In genomic region chr1:203364013-203364730, GRCh38 we compare ENCODE assay signal across 20 cellular contexts. TPM values are rescaled to one million over a fixed set of nuclear protein-coding genes. Genes with fewer than 3 reads are reported as not detected.
DNase-seq lines count a peak whose midpoint lies in the region; TF ChIP-seq lines count a peak whose summit lies in the region.
"Had no signal": no experiment of that assay in that cellular context is flagged by ENCODE, and none has a peak within 500 bp of the region (broad histone marks: within the 10 kb centered on the region; RNA-seq: fewer than 3 reads in every experiment).

No MANE protein-coding gene starts in this region.

- H2AK5ac ChIP-seq in mesenchymal stem cell (ENCODE audit: low read length, severe bottlenecking), result no peak overlapping the region

- H3K4me1 ChIP-seq in cardiac muscle cell (ENCODE audit: low read depth) (peaks cover 14% of the 10 kb centered on the region), mesenchymal stem cell (ENCODE audit: control insufficient read depth, insufficient read depth, low read depth, low read length) (no peaks in the 10 kb centered on the region), stomach (peaks cover 0 to 25% (median 5%) of the 10 kb centered on the region in 4 donors)

- H3K4me2 ChIP-seq in mesenchymal stem cell (ENCODE audit: low read length, poor library complexity, severe bottlenecking), result no peak overlapping the region
- H3K4me2 ChIP-seq: KMS-11 had no signal

- H3K4ac ChIP-seq in mesenchymal stem cell (ENCODE audit: low read depth in 1 of 2, low read length in 2 of 2), result no peak overlapping the region

- DNase-seq in WERI-Rb-1, result peak; percentile 91
- peak; percentile 73 to 79 for DNase-seq in cardiac muscle cell (ENCODE audit: low read depth in 1 of 2, low spot score in 1 of 2)
- peak; percentile 68 for DNase-seq in mesenchymal stem cell
- DNase-seq in stomach, result peak; percentile 46
- no peak for DNase-seq in NCI-H748 (lab: John Stamatoyannopoulos, UW; ENCODE audit: unreplicated experiment)
- no peak for DNase-seq in NK-92 treated with Interleukin-12 subunit alpha and Interleukin-12 subunit beta, amount 100 ng/mL, for 24 hours (lab: John Stamatoyannopoulos, UW)
- no peak for DNase-seq in CD1c-positive myeloid dendritic cell (ENCODE audit: extremely low spot score)
- DNase-seq: activated CD8-positive, alpha-beta memory T cell treated with anti-CD3 and anti-CD28 coated beads for 24 hours; dorsolateral prefrontal cortex; H9; NCI-H1092 treated with DMSO at 0.1 percent for 48 hours; NCI-H524; sigmoid colon; stimulated activated CD4-positive, alpha-beta T cell treated with anti-CD3 and anti-CD28 coated beads, Interleukin-1b, Interleukin-23, amount 100 ng/mL, for 48 hours; stimulated activated naive CD8-positive, alpha-beta T cell treated with anti-CD3 and anti-CD28 coated beads, Interleukin-15, amount 100 ng/mL, for 72 hours; T-helper 9 cell had no signal

- H3K14ac ChIP-seq in mesenchymal stem cell (ENCODE audit: low read length in 2 of 2), result peak overlapping the region in 1 of 2 experiments; percentile 62

- H2BK15ac ChIP-seq in mesenchymal stem cell (ENCODE audit: low read depth, poor library complexity, severe bottlenecking), result no peak overlapping the region

- H3K9ac ChIP-seq in mesenchymal stem cell (ENCODE audit: low read length), result no peak overlapping the region
- H3K9ac ChIP-seq: KMS-11 had no signal

- TF ChIP-seq CTCF in WERI-Rb-1 (IDR thresholded peaks at IDR 0.05; ENCODE audit: low read depth, low read length) (0 out of 2 replicates have a peak, but pooled peaks have one; percentile 13), cardiac muscle cell (IDR thresholded peaks at IDR 0.05; ENCODE audit: low read depth, low read length) (no peak), stomach (IDR thresholded peaks at IDR 0.05) (no peak)

- H3K36me3 ChIP-seq in WERI-Rb-1 (no peaks in the 10 kb centered on the region), cardiac muscle cell (no peaks in the 10 kb centered on the region), mesenchymal stem cell (ENCODE audit: control insufficient read depth in 1 of 2, insufficient read depth in 2 of 2, low read depth in 1 of 2, low read length in 2 of 2) (no peaks in the 10 kb centered on the region), stomach (no peaks in the 10 kb centered on the region)
- H3K36me3 ChIP-seq: neutrophil, sigmoid colon, SJSA1 had no signal

- H2BK5ac ChIP-seq in mesenchymal stem cell (ENCODE audit: low read depth, low read length, poor library complexity, severe bottlenecking), result no peak overlapping the region

- H3K9me3 ChIP-seq in WERI-Rb-1 (ENCODE audit: severe bottlenecking) (no peaks in the 10 kb centered on the region), cardiac muscle cell (ENCODE audit: low read depth) (no peaks in the 10 kb centered on the region), mesenchymal stem cell (ENCODE audit: control insufficient read depth, low read length) (no peaks in the 10 kb centered on the region), stomach (no peaks in the 10 kb centered on the region)
- H3K9me3 ChIP-seq: Caco-2, neutrophil, sigmoid colon, SJSA1 had no signal

- H3K4me3 ChIP-seq in WERI-Rb-1 (ENCODE audit: low read depth, low read length) (no peak overlapping the region), cardiac muscle cell (no peak overlapping the region), mesenchymal stem cell (ENCODE audit: insufficient read depth in 1 of 2, low read depth in 1 of 2, low read length in 2 of 2) (no peak overlapping the region), stomach (no peak overlapping the region)
- H3K4me3 ChIP-seq: dorsolateral prefrontal cortex, sigmoid colon, SJSA1 had no signal

- H4K8ac ChIP-seq in mesenchymal stem cell (ENCODE audit: low read length), result peak overlapping the region; percentile 89

- peak overlapping the region; percentile 28 to 91 for H3K18ac ChIP-seq in mesenchymal stem cell (ENCODE audit: low read depth in 1 of 2, low read length in 2 of 2)

- no peak for TF ChIP-seq EP300 in stomach (IDR thresholded peaks at IDR 0.05)

- H2BK120ac ChIP-seq in mesenchymal stem cell (ENCODE audit: low read depth, low read length), result no peak overlapping the region

- no peaks in the 10 kb centered on the region for H3K27me3 ChIP-seq in WERI-Rb-1 (ENCODE audit: insufficient read depth, low read depth, severe bottlenecking)
- H3K27me3 ChIP-seq in cardiac muscle cell, result no peaks in the 10 kb centered on the region
- H3K27me3 ChIP-seq in mesenchymal stem cell (ENCODE audit: control insufficient read depth in 1 of 2, insufficient read depth in 1 of 2, low read length in 2 of 2), result peaks cover 3 to 95% of the 10 kb centered on the region in 2 experiments
- peaks cover 0 to 8% (median 0%) of the 10 kb centered on the region in 3 donors for H3K27me3 ChIP-seq in stomach
- H3K27me3 ChIP-seq: dorsolateral prefrontal cortex, sigmoid colon, SJSA1 had no signal

- no peaks in the 10 kb centered on the region for H3K79me1 ChIP-seq in mesenchymal stem cell (replicated peaks; ENCODE audit: low read length, poor library complexity, severe bottlenecking)

- H4K91ac ChIP-seq in mesenchymal stem cell (ENCODE audit: low read length), result no peak overlapping the region

- H2AFZ ChIP-seq in mesenchymal stem cell (ENCODE audit: low read depth, low read length), result no peak overlapping the region

- peak overlapping the region; percentile 26 for H3K27ac ChIP-seq in WERI-Rb-1
- H3K27ac ChIP-seq in cardiac muscle cell, result peak overlapping the region; percentile 44
- H3K27ac ChIP-seq in mesenchymal stem cell (ENCODE audit: low read length, poor library complexity, severe bottlenecking), result no peak overlapping the region
- H3K27ac ChIP-seq in stomach, result no peak overlapping the region
- H3K27ac ChIP-seq: KMS-11, neutrophil, sigmoid colon, SJSA1 had no signal

- no peak for TF ChIP-seq POLR2A in stomach (IDR thresholded peaks at IDR 0.05)

- WGBS in mesenchymal stem cell, result 14% methylated on average over 13 of the region's 13 CpGs
- 36 to 57% (median 52%) methylated on average over 11 to 13 of the region's 13 CpGs for WGBS in stomach, 5 donors

- peak overlapping the region in 1 of 2 experiments; percentile 48 for H3K23ac ChIP-seq in mesenchymal stem cell (ENCODE audit: low read length in 2 of 2)

- intact Hi-C loops in stomach (cut with DNase I; ENCODE audit: low total_unique reads), result no loop called here

- peak overlapping the region in 1 of 2 experiments; percentile 54 for H2BK12ac ChIP-seq in mesenchymal stem cell (ENCODE audit: low read length in 2 of 2)

RNA-seq across cellular contexts. Expression of gene FMOD, which starts 13.2 kb away (rescaled TPM):
- total RNA-seq in cardiac muscle cell, result 2.3 and 8.2 TPM in 2 replicates
- 3.1 and 7.6 TPM in 2 replicates for polyA plus RNA-seq in cardiac muscle cell
- 1.3 TPM for polyA plus RNA-seq in mesenchymal stem cell (2013, experiment 1 of 2)
- 1.4 TPM for polyA plus RNA-seq in mesenchymal stem cell (2013, experiment 2 of 2)
- total RNA-seq in stomach, result 100 to 1,000 TPM in 1 of 5 donors, 10 to 100 TPM in 4; 14.7 to 422 (median 54.9) TPM
- 10 to 100 TPM; 30.1 to 39.7 (median 35.6) TPM for polyA plus RNA-seq in stomach
- total RNA-seq: H9 had no signal

RNA-seq across cellular contexts. Expression of gene BTG2, which starts 58.9 kb away (rescaled TPM):
- total RNA-seq in cardiac muscle cell (45.6 and 57.9 TPM in 2 replicates), stomach (100 to 1,000 TPM in 3 of 5 donors, 10 to 100 TPM in 2; 80.2 to 231 (median 113) TPM)
- polyA plus RNA-seq in cardiac muscle cell (64.2 and 66.0 TPM in 2 replicates), stomach (10 to 100 TPM; 46.4 to 78.9 (median 58.6) TPM)
- 23.3 TPM for polyA plus RNA-seq in mesenchymal stem cell (2013, experiment 1 of 2)
- polyA plus RNA-seq in mesenchymal stem cell (2013, experiment 2 of 2), result 22.9 TPM

Comparison
In these comparisons a context has a peak if more than half of its experiments do, and no peak if none do; other contexts are left out.
1. DNase-seq: peak in WERI-Rb-1 (single experiment), cardiac muscle cell (2 of 2), mesenchymal stem cell (single experiment) and stomach (single experiment); none in NCI-H748 (single experiment), NK-92 treated with Interleukin-12 subunit alpha and Interleukin-12 subunit beta, amount 100 ng/mL, for 24 hours (single experiment) and CD1c-positive myeloid dendritic cell (single experiment).
2. H3K27ac ChIP-seq: peak in WERI-Rb-1 (single experiment) and cardiac muscle cell (single experiment); none in mesenchymal stem cell (single experiment) and stomach (0 of 5).